7 cellular contexts compared by ENCODE assay signal in the genomic region with DNA sequence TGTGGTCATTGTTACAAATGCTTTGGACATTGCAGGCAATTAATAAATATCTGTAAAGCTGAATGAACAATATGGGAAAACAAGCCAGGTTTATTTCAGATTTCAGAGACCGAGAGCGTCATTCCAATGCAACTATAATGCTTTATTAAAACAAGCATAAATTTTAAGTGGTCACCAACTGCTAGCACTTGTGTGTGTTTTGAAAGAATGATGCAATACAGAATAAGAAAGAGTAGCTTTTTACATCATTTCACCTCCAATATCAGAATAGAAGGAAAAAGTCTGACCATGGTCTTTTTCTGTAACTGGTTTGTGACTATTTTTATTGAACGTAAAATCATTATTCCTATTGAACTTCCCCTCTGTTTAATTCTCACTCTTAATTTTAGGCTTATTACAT. TPM values are rescaled to one million over a fixed set of nuclear protein-coding genes. Genes with fewer than 3 reads are reported as not detected.
"Had no signal": no experiment of that assay in that cellular context is flagged by ENCODE, and none has a peak within 500 bp of the region (broad histone marks: within the 10 kb centered on the region; RNA-seq: fewer than 3 reads in every experiment).

No MANE protein-coding gene starts in this region.

- H3K9ac ChIP-seq: KMS-11 had no signal

- FAIRE-seq: HTR-8/SVneo had no signal

- H3K27ac ChIP-seq: HL-60, KMS-11 had no signal

- H3K4me2 ChIP-seq: KMS-11 had no signal

- DNase-seq: KG1 had no signal

RNA-seq across cellular contexts. Expression of a gene that starts 7.6 kb away (rescaled TPM):
- total RNA-seq: HT-29, HT1080 had no signal
- polyA plus RNA-seq: IgD-negative memory B cell had no signal
